In genomic region chr16:16202400-16203143, GRCh38 we compare ENCODE assay signal across 8 cellular contexts. TPM values are rescaled to one million over a fixed set of nuclear protein-coding genes. Genes with fewer than 3 reads are reported as not detected.
DNase-seq lines count a peak whose midpoint lies in the region; FAIRE-seq and TF ChIP-seq lines count a peak whose summit lies in the region.
"Not testable (repeated sequence)": the region's sequence is repeated elsewhere in the genome, so short reads cannot be mapped to it uniquely, and the experiment has no call there.

No MANE protein-coding gene starts in this region.

- not testable (repeated sequence) for H3K79me2 ChIP-seq in OCI-LY1 (ENCODE audit: insufficient read depth, low read length); keratinocyte (ENCODE audit: control insufficient read depth, insufficient read depth, low read length)

- dilution Hi-C loops in keratinocyte (cut with MboI; ENCODE audit: extremely low pct_ligation_motif_present, low sequenced_read_pairs) = not testable (repeated sequence)

- H3K9me3 Mint-ChIP-seq in activated CD4-positive, alpha-beta T cell treated with anti-CD3 and anti-CD28 coated beads, Interleukin-2, amount 10 ng/mL, durations not matched to agents 7 days and 5 days = not testable (repeated sequence)

- H3K27me3 Mint-ChIP-seq in activated CD4-positive, alpha-beta T cell treated with anti-CD3 and anti-CD28 coated beads, Interleukin-2, amount 10 ng/mL, durations not matched to agents 7 days and 5 days = not testable (repeated sequence)

- not testable (repeated sequence) for H3K4me3 Mint-ChIP-seq in activated CD4-positive, alpha-beta T cell treated with anti-CD3 and anti-CD28 coated beads, Interleukin-2, amount 10 ng/mL, durations not matched to agents 7 days and 5 days

- POLR2A ChIA-PET in AG04450 (lab: Yijun Ruan, JAX); activated CD4-positive, alpha-beta T cell treated with anti-CD3 and anti-CD28 coated beads, Interleukin-2, amount 10 ng/mL, durations not matched to agents 7 days and 5 days (lab: Charles Lee): not testable (repeated sequence)

- H3K9me2 ChIP-seq in OCI-LY1 (ENCODE audit: low read depth, low read length) = not testable (repeated sequence)

- not testable (repeated sequence) for H3K27ac Mint-ChIP-seq in activated CD4-positive, alpha-beta T cell treated with anti-CD3 and anti-CD28 coated beads, Interleukin-2, amount 10 ng/mL, durations not matched to agents 7 days and 5 days

- H3K4me2 ChIP-seq in OCI-LY1 (ENCODE audit: low read length); keratinocyte (ENCODE audit: control insufficient read depth, extremely low read depth, insufficient read depth, low read depth, low read length): not testable (repeated sequence)

- H4K20me1 ChIP-seq in OCI-LY1 (ENCODE audit: insufficient read depth, low read length); keratinocyte (ENCODE audit: control insufficient read depth, extremely low read depth, insufficient read depth, low read length): not testable (repeated sequence)

- not testable (repeated sequence) for H3K27me3 ChIP-seq in AG04450 (ENCODE audit: control insufficient read depth, insufficient read depth, low read length); OCI-LY1 (ENCODE audit: insufficient read depth, low read length); keratinocyte (ENCODE audit: control insufficient read depth, extremely low read depth, insufficient read depth, low read length); small intestine (ENCODE audit: control insufficient read depth in 2 of 2, insufficient read depth in 2 of 2, low read length in 2 of 2)

- not testable (repeated sequence) for H3K27ac ChIP-seq in AG04450 (ENCODE audit: low read depth, low read length); OCI-LY1 (ENCODE audit: low read depth, low read length, poor library complexity, severe bottlenecking); keratinocyte (ENCODE audit: control insufficient read depth, insufficient read depth, low read length); small intestine (ENCODE audit: low read depth in 1 of 2, low read length in 1 of 2)

- H3K9me1 ChIP-seq in keratinocyte (ENCODE audit: control insufficient read depth, extremely low read depth, insufficient read depth, low read length) = not testable (repeated sequence)

- not testable (repeated sequence) for H3K4me3 ChIP-seq in AG04450 (ENCODE audit: low read depth, low read length); GM12865 (ENCODE audit: low read depth, low read length); NB4 (ENCODE audit: low read depth, low read length); OCI-LY1 (ENCODE audit: low read depth, low read length, poor library complexity, severe bottlenecking); cardiac fibroblast (replicated peaks in 1 of 2; ENCODE audit: low read depth in 2 of 2, low read length in 2 of 2); keratinocyte (ENCODE audit: control insufficient read depth in 2 of 3, extremely low read depth in 1 of 3, insufficient read depth in 2 of 3, low read depth in 1 of 3, low read length in 3 of 3); small intestine (ENCODE audit: low read depth in 1 of 2, low read length in 2 of 2)

- H3K36me3 ChIP-seq in OCI-LY1 (ENCODE audit: insufficient read depth, low read length); keratinocyte (ENCODE audit: control insufficient read depth in 2 of 2, extremely low read depth in 1 of 2, insufficient read depth in 2 of 2, low read length in 2 of 2); small intestine (ENCODE audit: control insufficient read depth in 2 of 2, insufficient read depth in 2 of 2, low read length in 2 of 2): not testable (repeated sequence)

- WGBS in small intestine, 3 donors = 23 to 46% (median 24%) methylated on average over 3 to 4 of the region's 4 CpGs

- H3K9ac ChIP-seq in OCI-LY1 (ENCODE audit: low read length); keratinocyte (ENCODE audit: control insufficient read depth, extremely low read depth, insufficient read depth, low read length): not testable (repeated sequence)

- not testable (repeated sequence) for H3K4me1 Mint-ChIP-seq in activated CD4-positive, alpha-beta T cell treated with anti-CD3 and anti-CD28 coated beads, Interleukin-2, amount 10 ng/mL, durations not matched to agents 7 days and 5 days

- CTCF ChIA-PET in AG04450 (lab: Charles Lee); activated CD4-positive, alpha-beta T cell treated with anti-CD3 and anti-CD28 coated beads, Interleukin-2, amount 10 ng/mL, durations not matched to agents 7 days and 5 days (lab: Charles Lee): not testable (repeated sequence)

- H3K36me3 Mint-ChIP-seq in activated CD4-positive, alpha-beta T cell treated with anti-CD3 and anti-CD28 coated beads, Interleukin-2, amount 10 ng/mL, durations not matched to agents 7 days and 5 days (ENCODE audit: low read depth) = not testable (repeated sequence)

- peak; percentile 13 for FAIRE-seq in keratinocyte (lab: Jason Lieb, UNC)
- FAIRE-seq in small intestine (lab: Jason Lieb, UNC) = not testable (repeated sequence)

- H3K9me3 ChIP-seq in AG04450 (ENCODE audit: control insufficient read depth, insufficient read depth, low read length); OCI-LY1 (ENCODE audit: low read length); keratinocyte (ENCODE audit: control insufficient read depth, low read depth, low read length); small intestine (ENCODE audit: control insufficient read depth, low read depth): not testable (repeated sequence)

- peak; percentile 23 for DNase-seq in AG04450 (ENCODE audit: low read depth, low spot score)
- peak; percentile 69 for DNase-seq in GM12865 (ENCODE audit: low read depth)
- DNase-seq in NB4 (ENCODE audit: low read depth) = peak; percentile 79
- DNase-seq in activated CD4-positive, alpha-beta T cell treated with anti-CD3 and anti-CD28 coated beads, Interleukin-2, amount 10 ng/mL, durations not matched to agents 7 days and 5 days = peak; percentile 60
- DNase-seq in cardiac fibroblast (ENCODE audit: low read depth in 2 of 2) = peak; percentile 73
- DNase-seq in keratinocyte (ENCODE audit: low read depth, low spot score) = not testable (repeated sequence)
- DNase-seq in small intestine = peak; percentile 57

- not testable (repeated sequence) for H3K4me1 ChIP-seq in OCI-LY1 (ENCODE audit: insufficient read depth, low read length, severe bottlenecking); keratinocyte (ENCODE audit: control insufficient read depth, extremely low read depth, insufficient read depth, low read length); small intestine (ENCODE audit: control insufficient read depth in 2 of 2, insufficient read depth in 1 of 2, low read depth in 1 of 2, low read length in 1 of 2)

- not testable (repeated sequence) for H2AFZ ChIP-seq in OCI-LY1 (ENCODE audit: low read length); keratinocyte (ENCODE audit: control insufficient read depth, low read length)

- not testable (repeated sequence) for H3F3A ChIP-seq in OCI-LY1 (ENCODE audit: insufficient read depth, low read length)

- TF ChIP-seq POLR2A in NB4 (IDR thresholded peaks at IDR 0.05; ENCODE audit: extremely low read depth, insufficient read length) = not testable (repeated sequence)

- peak; percentile 39 for TF ChIP-seq CTCF in AG04450 (IDR thresholded peaks at IDR 0.05; ENCODE audit: low read depth, low read length)
- TF ChIP-seq CTCF in GM12865 (IDR thresholded peaks at IDR 0.05; ENCODE audit: insufficient read depth, low read depth, low read length, missing control alignments) = peak; percentile 25
- TF ChIP-seq CTCF in NB4 (IDR thresholded peaks at IDR 0.05; ENCODE audit: low read depth, low read length) = peak; percentile 33
- peak; percentile 35 for TF ChIP-seq CTCF in OCI-LY1 (IDR thresholded peaks at IDR 0.05; ENCODE audit: low read length)
- peak; percentile 31 for TF ChIP-seq CTCF in cardiac fibroblast (IDR thresholded peaks at IDR 0.05; ENCODE audit: low read depth, low read length)
- peak in 2 of 3 experiments; percentile 27 to 34 for TF ChIP-seq CTCF in keratinocyte (optimal IDR thresholded peaks at IDR 0.05 in 1 of 3, IDR thresholded peaks at IDR 0.05 in 1 of 3, conservative IDR thresholded peaks at IDR 0.05 in 1 of 3; ENCODE audit: extremely low read depth in 1 of 3, insufficient read depth in 2 of 3, low read length in 3 of 3)

RNA-seq across cellular contexts. Expression of gene ABCC6, which starts 20.7 kb away (rescaled TPM):
- 3.5 and 3.7 TPM in 2 replicates for polyA plus RNA-seq in AG04450 (2011; rRNA removed)
- 3.0 and 3.1 TPM in 2 replicates for polyA minus RNA-seq in AG04450 (2011; rRNA and poly(A)+ RNA removed)
- total RNA-seq in activated CD4-positive, alpha-beta T cell treated with anti-CD3 and anti-CD28 coated beads, Interleukin-2, amount 10 ng/mL, durations not matched to agents 7 days and 5 days = not detected
- polyA plus RNA-seq in keratinocyte = 0.01 TPM in 1 of 3 replicates, not detected in the others
- not detected for polyA plus RNA-seq in keratinocyte (2011; ENCODE audit: low read depth)
- not detected in 2 replicates for polyA plus RNA-seq in keratinocyte (2011; cell fraction: cytosol; rRNA removed)
- polyA plus RNA-seq in keratinocyte (2011; cell fraction: nucleus; rRNA removed) = not detected in 2 replicates
- polyA plus RNA-seq in keratinocyte (2012; ENCODE audit: low replicate concordance) = 0.16 and 0.63 TPM in 2 replicates
- polyA minus RNA-seq in keratinocyte = not detected in 3 replicates
- polyA minus RNA-seq in keratinocyte (2011; cell fraction: cytosol; rRNA and poly(A)+ RNA removed) = not detected
- not detected in 2 replicates for polyA minus RNA-seq in keratinocyte (2011; cell fraction: nucleus; rRNA and poly(A)+ RNA removed)
- polyA plus RNA-seq in small intestine = 100 to 1,000 TPM in 1 of 3 donors, 10 to 100 TPM in 2; 10.7 to 100 (median 21.9) TPM

RNA-seq across cellular contexts. Expression of gene NOMO3, which starts 29.8 kb away (rescaled TPM):
- 60.6 and 122 TPM in 2 replicates for polyA plus RNA-seq in AG04450 (2011; rRNA removed)
- polyA minus RNA-seq in AG04450 (2011; rRNA and poly(A)+ RNA removed) = 113 and 253 TPM in 2 replicates
- total RNA-seq in activated CD4-positive, alpha-beta T cell treated with anti-CD3 and anti-CD28 coated beads, Interleukin-2, amount 10 ng/mL, durations not matched to agents 7 days and 5 days = 10 to 100 TPM; 40.2 to 44.9 TPM
- polyA plus RNA-seq in keratinocyte = 20.7 to 46.0 TPM (median 28.8 TPM) in 3 replicates
- 49.2 TPM for polyA plus RNA-seq in keratinocyte (2011; ENCODE audit: low read depth)
- 13.2 and 44.7 TPM in 2 replicates for polyA plus RNA-seq in keratinocyte (2011; cell fraction: cytosol; rRNA removed)
- 117 and 185 TPM in 2 replicates for polyA plus RNA-seq in keratinocyte (2011; cell fraction: nucleus; rRNA removed)
- polyA plus RNA-seq in keratinocyte (2012; ENCODE audit: low replicate concordance) = 18.7 and 23.2 TPM in 2 replicates
- polyA minus RNA-seq in keratinocyte = 38.1 to 264 TPM (median 76.9 TPM) in 3 replicates
- 20.3 TPM for polyA minus RNA-seq in keratinocyte (2011; cell fraction: cytosol; rRNA and poly(A)+ RNA removed)
- polyA minus RNA-seq in keratinocyte (2011; cell fraction: nucleus; rRNA and poly(A)+ RNA removed) = 59.4 and 94.7 TPM in 2 replicates
- polyA plus RNA-seq in small intestine = 10 to 100 TPM in 1 of 3 donors, 1 to 10 TPM in 2; 3.8 to 10.2 (median 9.6) TPM
